In genomic region chr12:28063355-28063885, GRCh38 we compare ENCODE assay signal across 24 cellular contexts.
"Had no signal": no experiment of that assay in that cellular context is flagged by ENCODE, and none has a peak within 500 bp of the region (broad histone marks: within the 10 kb centered on the region; RNA-seq: fewer than 3 reads in every experiment).

No MANE protein-coding gene starts in this region.

- H3K4me1 ChIP-seq: esophagus muscularis mucosa, gastroesophageal sphincter, right atrium auricular region, upper lobe of right lung had no signal

- H3K27me3 ChIP-seq: dorsolateral prefrontal cortex, esophagus muscularis mucosa, gastroesophageal sphincter, ovary, right atrium auricular region, testis, tibial nerve, upper lobe of right lung, vagina had no signal

- H3K27ac ChIP-seq: coronary artery, dorsolateral prefrontal cortex, epithelial cell of prostate, esophagus muscularis mucosa, gastroesophageal sphincter, ovary, right atrium auricular region, testis, tibial nerve, upper lobe of right lung, vagina had no signal

- H3K9me3 ChIP-seq: esophagus muscularis mucosa, gastroesophageal sphincter, ovary, right atrium auricular region, testis, tibial nerve, upper lobe of right lung, vagina had no signal

- H3K36me3 ChIP-seq: esophagus muscularis mucosa, gastroesophageal sphincter, ovary, right atrium auricular region, tibial nerve, upper lobe of right lung, vagina had no signal

- ATAC-seq: gastroesophageal sphincter; left cardiac atrium; left ventricle myocardium superior; naive thymus-derived CD4-positive, alpha-beta T cell; stimulated activated effector memory CD8-positive, alpha-beta T cell treated with anti-CD3 and anti-CD28 coated beads, Interleukin-12 subunit alpha, Interleukin-12 subunit beta, amount 100 ng/mL, for 72 hours; upper lobe of right lung had no signal

- H3K4me3 ChIP-seq: coronary artery, dorsolateral prefrontal cortex, esophagus muscularis mucosa, gastroesophageal sphincter, lung, ovary, right atrium auricular region, testis, tibial nerve, upper lobe of right lung, vagina had no signal

- DNase-seq: dorsolateral prefrontal cortex; effector CD8-positive, alpha-beta T cell; foreskin fibroblast; glutamatergic neuron; kidney; left cardiac atrium; left ventricle myocardium superior; naive thymus-derived CD4-positive, alpha-beta T cell; nucleus accumbens; ovary; small intestine; stimulated activated CD4-positive, alpha-beta T cell treated with anti-CD3 and anti-CD28 coated beads, Interleukin-4, amount 100 ng/mL, for 1 hour; stimulated activated CD8-positive, alpha-beta memory T cell treated with anti-CD3 and anti-CD28 coated beads, Interleukin-4, amount 100 ng/mL, for 48 hours; testis; upper lobe of right lung had no signal
